Comparison of ENCODE assay signal across 9 cellular contexts in the genomic region with DNA sequence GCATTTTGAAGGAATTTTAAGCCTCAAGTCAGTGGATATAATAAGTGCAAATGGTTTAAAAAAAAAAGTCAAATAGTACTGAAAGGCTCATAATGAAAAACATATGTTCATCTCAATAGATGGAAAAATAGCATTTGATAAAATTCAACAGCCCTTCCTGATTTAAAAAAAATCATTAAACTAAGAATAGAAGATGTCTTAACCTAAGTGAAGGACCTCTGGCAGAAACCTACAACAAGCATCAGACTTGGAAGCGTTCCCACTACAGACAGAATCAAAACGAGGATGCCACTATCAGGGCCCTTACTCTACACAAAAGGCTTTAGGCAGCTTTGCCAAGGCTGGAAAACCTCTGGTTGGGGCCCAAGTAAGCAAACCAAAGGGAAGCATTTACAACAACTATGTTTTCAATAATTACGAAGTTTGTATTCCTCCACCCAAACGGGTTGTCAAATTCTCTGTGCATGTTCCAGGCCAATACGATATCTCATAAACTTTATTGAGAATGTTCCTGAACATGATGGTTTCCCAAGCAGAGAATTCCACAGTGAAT. TPM values are rescaled to one million over a fixed set of nuclear protein-coding genes. Genes with fewer than 3 reads are reported as not detected.
A peak's percentile ranks its signal among the peaks of the same experiment; 100 is the strongest.
DNase-seq lines count a peak whose midpoint lies in the region; ATAC-seq and TF ChIP-seq lines count a peak whose summit lies in the region.
"Had no signal": no experiment of that assay in that cellular context is flagged by ENCODE, and none has a peak within 500 bp of the region (broad histone marks: within the 10 kb centered on the region; RNA-seq: fewer than 3 reads in every experiment).

No MANE protein-coding gene starts in this region.

- H4K8ac ChIP-seq in mesendoderm (ENCODE audit: low read depth, low read length) = no peak overlapping the region

- CTCF ChIA-PET in BJ (lab: Yijun Ruan, JAX) = no interaction called here

- no peak overlapping the region for H3K23ac ChIP-seq in mesendoderm (ENCODE audit: low read length)

- no peak overlapping the region for H3K9ac ChIP-seq in mesendoderm (ENCODE audit: low read length)

- H3K27ac ChIP-seq in SJCRH30 = peak overlapping the region; percentile 75
- no peak overlapping the region for H3K27ac ChIP-seq in mesendoderm (ENCODE audit: low read depth, low read length)

- H3K56ac ChIP-seq in mesendoderm (ENCODE audit: low read length) = no peak overlapping the region

- H3K4me3 Mint-ChIP-seq in osteocyte (ENCODE audit: unreplicated experiment) = peak overlapping the region; percentile 3

- DNase-seq in BJ (ENCODE audit: low read depth) (peak; percentile 61), SJCRH30 (peak in 1 of 2 experiments; percentile 44), fibroblast of the conjunctiva (ENCODE audit: low read depth) (peak; percentile 68), osteocyte (ENCODE audit: extremely low spot score, unreplicated experiment) (no peak), Ammon's horn (ENCODE audit: low spot score) (no peak), mesendoderm (no peak)
- DNase-seq in effector CD8-positive, alpha-beta T cell (lab: John Stamatoyannopoulos, UW) = no peak

- H3K79me2 ChIP-seq in mesendoderm (ENCODE audit: control insufficient read depth, insufficient read depth, low read length) = no peaks in the 10 kb centered on the region

- no peak overlapping the region for H2BK5ac ChIP-seq in mesendoderm (ENCODE audit: low read length)

- TF ChIP-seq CTCF in BJ (IDR thresholded peaks at IDR 0.05; ENCODE audit: insufficient read depth, low read depth, low read length) (no peak), osteocyte (IDR thresholded peaks at IDR 0.05) (no peak)

- H3K36me3 ChIP-seq in BJ (ENCODE audit: control insufficient read depth, insufficient read depth, low read length) (no peaks in the 10 kb centered on the region), SJCRH30 (no peaks in the 10 kb centered on the region), mesendoderm (ENCODE audit: control insufficient read depth, insufficient read depth, low read length) (no peaks in the 10 kb centered on the region)

- H3K9me3 Mint-ChIP-seq in osteocyte (ENCODE audit: unreplicated experiment) = no peaks in the 10 kb centered on the region

- H2AK5ac ChIP-seq in mesendoderm (ENCODE audit: low read length) = no peak overlapping the region

- no peaks in the 10 kb centered on the region for H3K27me3 Mint-ChIP-seq in osteocyte (ENCODE audit: unreplicated experiment)

- H3K79me1 ChIP-seq in mesendoderm (ENCODE audit: low read length) = peaks cover 5% of the 10 kb centered on the region

- H3K4me1 ChIP-seq in SJCRH30 (peaks cover 22% of the 10 kb centered on the region), mesendoderm (ENCODE audit: control insufficient read depth, low read depth, low read length) (peaks cover 2% of the 10 kb centered on the region)

- H3K9me3 ChIP-seq in SJCRH30 (replicated peaks) = no peaks in the 10 kb centered on the region

- no peak overlapping the region for H3K4me2 ChIP-seq in mesendoderm (ENCODE audit: low read length)

- ATAC-seq in HG02798 (IDR thresholded peaks at IDR 0.05; ENCODE audit: poor library complexity, unreplicated experiment) = no peak

- no peaks in the 10 kb centered on the region for H3K36me3 Mint-ChIP-seq in osteocyte (ENCODE audit: unreplicated experiment)

- peak overlapping the region; percentile 93 for H3K27ac Mint-ChIP-seq in osteocyte (ENCODE audit: unreplicated experiment)

- H4K5ac ChIP-seq in mesendoderm (ENCODE audit: low read length) = no peak overlapping the region

- POLR2A ChIA-PET in BJ (lab: Charles Lee) = no interaction called here

- no peak overlapping the region for H2BK15ac ChIP-seq in mesendoderm (replicated peaks; ENCODE audit: low read depth)

- H3K18ac ChIP-seq in mesendoderm (ENCODE audit: low read length) = no peak overlapping the region

- no peak overlapping the region for H3K4ac ChIP-seq in mesendoderm (ENCODE audit: low read depth, low read length)

- peaks cover 74% of the 10 kb centered on the region for H3K4me1 Mint-ChIP-seq in osteocyte (ENCODE audit: unreplicated experiment)

- H3K4me3 ChIP-seq in BJ (ENCODE audit: low read depth, low read length) (no peak overlapping the region), SJCRH30 (peak overlapping the region; percentile 53), mesendoderm (ENCODE audit: low read length) (no peak overlapping the region)
- H3K4me3 ChIP-seq: BLaER1 treated with 17β-estradiol and CSF1 and Interleukin-3, amounts not matched to agents 10 nM and 100 nM had no signal

- H3K27me3 ChIP-seq in BJ (ENCODE audit: control insufficient read depth, insufficient read depth, low read length) (no peaks in the 10 kb centered on the region), SJCRH30 (no peaks in the 10 kb centered on the region), mesendoderm (ENCODE audit: insufficient read depth, low read length, poor library complexity) (no peaks in the 10 kb centered on the region)
- H3K27me3 ChIP-seq: BLaER1 treated with 17β-estradiol and CSF1 and Interleukin-3, amounts not matched to agents 10 nM and 100 nM had no signal

- WGBS in mesendoderm (ENCODE audit: extremely low coverage, insufficient coverage, low lambda C conversion rate) = no CpG with 5 or more reads among the region's 5 CpGs

- no peak overlapping the region for H2BK120ac ChIP-seq in mesendoderm (ENCODE audit: low read depth, low read length)

RNA-seq across cellular contexts. Expression of a gene that starts 45.1 kb away (rescaled TPM):
- polyA plus RNA-seq in BJ (2011; rRNA removed) = 40.6 and 45.5 TPM in 2 replicates
- 25.6 and 28.8 TPM in 2 replicates for polyA minus RNA-seq in BJ (2011; rRNA and poly(A)+ RNA removed)
- total RNA-seq in SJCRH30 (2014; rRNA removed; shearing (Covaris generic)) = 17.2 and 19.2 TPM in 2 replicates
- 63.9 and 66.6 TPM in 2 replicates for total RNA-seq in osteocyte
- polyA plus RNA-seq in mesendoderm (2013, experiment 1 of 2) = 9.0 TPM
- polyA plus RNA-seq in mesendoderm (2013, experiment 2 of 2) = 9.2 TPM

Comparison
In these comparisons a context has a peak if more than half of its experiments do, and no peak if none do; other contexts are left out.
1. DNase-seq: peak in BJ (single experiment) and fibroblast of the conjunctiva (single experiment); none in osteocyte (single experiment), effector CD8-positive, alpha-beta T cell (single experiment), Ammon's horn (single experiment) and mesendoderm (single experiment).